17 cellular contexts compared by ENCODE assay signal in genomic region chr21:41242238-41242829, GRCh38.
DNase-seq lines count a peak whose midpoint lies in the region; ATAC-seq, FAIRE-seq and TF ChIP-seq lines count a peak whose summit lies in the region.
"Had no signal": no experiment of that assay in that cellular context is flagged by ENCODE, and none has a peak within 500 bp of the region (broad histone marks: within the 10 kb centered on the region; RNA-seq: fewer than 3 reads in every experiment).

No MANE protein-coding gene starts in this region.

- peaks cover 11% of the 10 kb centered on the region for H3K36me3 Mint-ChIP-seq in endodermal cell (ENCODE audit: low read depth)
- H3K36me3 Mint-ChIP-seq in natural killer cell treated with Interleukin-12 subunit alpha and Interleukin-12 subunit beta and Interleukin-15 and Interleukin-18, amount 100 ng/mL, for 72 hours, result no peaks in the 10 kb centered on the region
- H3K36me3 Mint-ChIP-seq: CD14-positive monocyte; CD8-positive, alpha-beta T cell had no signal

- H3K4me3 ChIP-seq in endodermal cell (ENCODE audit: low read length) (no peak overlapping the region), mucosa of descending colon (no peak overlapping the region), small intestine (ENCODE audit: low read depth in 1 of 2, low read length in 2 of 2) (no peak overlapping the region)
- H3K4me3 ChIP-seq: A549 had no signal

- FAIRE-seq in small intestine (lab: Jason Lieb, UNC), result no peak
- FAIRE-seq: A549, D721Med, H54 had no signal

- no peak overlapping the region for H3K4me3 Mint-ChIP-seq in endodermal cell
- no peak overlapping the region for H3K4me3 Mint-ChIP-seq in natural killer cell treated with Interleukin-12 subunit alpha and Interleukin-12 subunit beta and Interleukin-15 and Interleukin-18, amount 100 ng/mL, for 72 hours
- H3K4me3 Mint-ChIP-seq: CD14-positive monocyte; CD8-positive, alpha-beta T cell; IgD-negative memory B cell had no signal

- peaks cover 14% of the 10 kb centered on the region for H3K4me1 Mint-ChIP-seq in endodermal cell
- H3K4me1 Mint-ChIP-seq in natural killer cell treated with Interleukin-12 subunit alpha and Interleukin-12 subunit beta and Interleukin-15 and Interleukin-18, amount 100 ng/mL, for 72 hours (ENCODE audit: low read depth in 2 of 2), result no peaks in the 10 kb centered on the region
- H3K4me1 Mint-ChIP-seq: CD14-positive monocyte had no signal

- H3K27ac ChIP-seq in endodermal cell (ENCODE audit: low read depth, low read length) (no peak overlapping the region), small intestine (ENCODE audit: low read depth in 1 of 2, low read length in 1 of 2) (peak overlapping the region in 1 of 2 donors; percentile 60)
- H3K27ac ChIP-seq: A549 had no signal

- H3K27me3 Mint-ChIP-seq in endodermal cell (ENCODE audit: insufficient read depth), result no peaks in the 10 kb centered on the region
- H3K27me3 Mint-ChIP-seq in natural killer cell treated with Interleukin-12 subunit alpha and Interleukin-12 subunit beta and Interleukin-15 and Interleukin-18, amount 100 ng/mL, for 72 hours, result peaks cover 0 to 6% of the 10 kb centered on the region in 2 donors
- H3K27me3 Mint-ChIP-seq: IgD-negative memory B cell had no signal

- TF ChIP-seq CTCF in endodermal cell (conservative IDR thresholded peaks at IDR 0.05) (no peak), mucosa of descending colon (IDR thresholded peaks at IDR 0.05) (no peak)

- no peaks in the 10 kb centered on the region for H3K36me3 ChIP-seq in endodermal cell (ENCODE audit: control insufficient read depth, insufficient read depth, low read length)
- no peaks in the 10 kb centered on the region for H3K36me3 ChIP-seq in mucosa of descending colon (ENCODE audit: low read depth)
- H3K36me3 ChIP-seq in small intestine (ENCODE audit: control insufficient read depth in 2 of 2, insufficient read depth in 2 of 2, low read length in 2 of 2), result peaks cover 0 to 4% of the 10 kb centered on the region in 2 donors

- no peak overlapping the region for H3K9ac ChIP-seq in endodermal cell (ENCODE audit: extremely low read depth, low read length, poor library complexity, severe bottlenecking)

- H3K4me1 ChIP-seq in endodermal cell (ENCODE audit: control insufficient read depth, insufficient read depth, low read length) (no peaks in the 10 kb centered on the region), mucosa of descending colon (ENCODE audit: low read depth) (no peaks in the 10 kb centered on the region), small intestine (ENCODE audit: control insufficient read depth in 2 of 2, insufficient read depth in 1 of 2, low read depth in 1 of 2, low read length in 1 of 2) (no peaks in the 10 kb centered on the region)
- H3K4me1 ChIP-seq: A549 had no signal

- H3K9me3 ChIP-seq in endodermal cell (ENCODE audit: control insufficient read depth, low read length), result no peaks in the 10 kb centered on the region
- no peaks in the 10 kb centered on the region for H3K9me3 ChIP-seq in mucosa of descending colon
- no peaks in the 10 kb centered on the region for H3K9me3 ChIP-seq in small intestine (ENCODE audit: control insufficient read depth, low read depth)
- H3K9me3 ChIP-seq: A549 had no signal

- 83 to 93% methylated on average over 3 to 8 of the region's 8 CpGs for WGBS in endodermal cell (ENCODE audit: insufficient coverage in 1 of 2, insufficient read length in 1 of 2), 2 experiments
- WGBS in small intestine, 3 donors, result 35 to 59% (median 41%) methylated on average over 7 to 8 of the region's 8 CpGs

- DNase-seq in NCI-H2029 (lab: John Stamatoyannopoulos, UW) (peak; percentile 38), endodermal cell (peak; percentile 49), mucosa of descending colon (no peak), small intestine (peak; percentile 51), NCI-H2196 treated with DMSO at 0.1 percent for 48 hours (lab: John Stamatoyannopoulos, UW; ENCODE audit: unreplicated experiment) (no peak), DMS79 (lab: John Stamatoyannopoulos, UW) (no peak), NCI-H345 treated with DMSO at 0.1 percent for 48 hours (lab: John Stamatoyannopoulos, UW; ENCODE audit: unreplicated experiment) (no peak)
- DNase-seq in natural killer cell treated with Interleukin-12 subunit alpha and Interleukin-12 subunit beta and Interleukin-15 and Interleukin-18, amount 100 ng/mL, for 72 hours (ENCODE audit: low spot score), result no peak
- DNase-seq: CD8-positive, alpha-beta T cell; COR-L47; DND-41; GDM1 had no signal

- intact Hi-C loops in mucosa of descending colon (cut with DNase I, micrococcal nuclease), result no loop called here

- H3K27me3 ChIP-seq in endodermal cell (ENCODE audit: control insufficient read depth, insufficient read depth, low read length, poor library complexity, severe bottlenecking), result no peaks in the 10 kb centered on the region
- no peaks in the 10 kb centered on the region for H3K27me3 ChIP-seq in small intestine (ENCODE audit: control insufficient read depth in 2 of 2, insufficient read depth in 2 of 2, low read length in 2 of 2)

- no peak overlapping the region for H3K27ac Mint-ChIP-seq in endodermal cell
- no peak overlapping the region for H3K27ac Mint-ChIP-seq in natural killer cell treated with Interleukin-12 subunit alpha and Interleukin-12 subunit beta and Interleukin-15 and Interleukin-18, amount 100 ng/mL, for 72 hours
- H3K27ac Mint-ChIP-seq: CD14-positive monocyte; CD8-positive, alpha-beta T cell; IgD-negative memory B cell had no signal

- peak; percentile 84 for ATAC-seq in mucosa of descending colon
- no peak for ATAC-seq in natural killer cell treated with Interleukin-12 subunit alpha and Interleukin-12 subunit beta and Interleukin-15 and Interleukin-18, amount 100 ng/mL, for 72 hours
- ATAC-seq: A549; CD8-positive, alpha-beta T cell had no signal

- H3K9me3 Mint-ChIP-seq in endodermal cell, result peaks cover 2% of the 10 kb centered on the region
- H3K9me3 Mint-ChIP-seq in natural killer cell treated with Interleukin-12 subunit alpha and Interleukin-12 subunit beta and Interleukin-15 and Interleukin-18, amount 100 ng/mL, for 72 hours, result no peaks in the 10 kb centered on the region
- H3K9me3 Mint-ChIP-seq: CD8-positive, alpha-beta T cell; IgD-negative memory B cell had no signal

Comparison
In these comparisons a context has a peak if more than half of its experiments do, and no peak if none do; other contexts are left out.
1. DNase-seq: peak in NCI-H2029 (single experiment), endodermal cell (single experiment) and small intestine (single experiment); none in mucosa of descending colon (0 of 3), NCI-H2196 treated with DMSO at 0.1 percent for 48 hours (single experiment), natural killer cell treated with Interleukin-12 subunit alpha and Interleukin-12 subunit beta and Interleukin-15 and Interleukin-18, amount 100 ng/mL, for 72 hours (single experiment), DMS79 (single experiment) and NCI-H345 treated with DMSO at 0.1 percent for 48 hours (single experiment).